8 cellular contexts compared by ENCODE assay signal in the genomic region with DNA sequence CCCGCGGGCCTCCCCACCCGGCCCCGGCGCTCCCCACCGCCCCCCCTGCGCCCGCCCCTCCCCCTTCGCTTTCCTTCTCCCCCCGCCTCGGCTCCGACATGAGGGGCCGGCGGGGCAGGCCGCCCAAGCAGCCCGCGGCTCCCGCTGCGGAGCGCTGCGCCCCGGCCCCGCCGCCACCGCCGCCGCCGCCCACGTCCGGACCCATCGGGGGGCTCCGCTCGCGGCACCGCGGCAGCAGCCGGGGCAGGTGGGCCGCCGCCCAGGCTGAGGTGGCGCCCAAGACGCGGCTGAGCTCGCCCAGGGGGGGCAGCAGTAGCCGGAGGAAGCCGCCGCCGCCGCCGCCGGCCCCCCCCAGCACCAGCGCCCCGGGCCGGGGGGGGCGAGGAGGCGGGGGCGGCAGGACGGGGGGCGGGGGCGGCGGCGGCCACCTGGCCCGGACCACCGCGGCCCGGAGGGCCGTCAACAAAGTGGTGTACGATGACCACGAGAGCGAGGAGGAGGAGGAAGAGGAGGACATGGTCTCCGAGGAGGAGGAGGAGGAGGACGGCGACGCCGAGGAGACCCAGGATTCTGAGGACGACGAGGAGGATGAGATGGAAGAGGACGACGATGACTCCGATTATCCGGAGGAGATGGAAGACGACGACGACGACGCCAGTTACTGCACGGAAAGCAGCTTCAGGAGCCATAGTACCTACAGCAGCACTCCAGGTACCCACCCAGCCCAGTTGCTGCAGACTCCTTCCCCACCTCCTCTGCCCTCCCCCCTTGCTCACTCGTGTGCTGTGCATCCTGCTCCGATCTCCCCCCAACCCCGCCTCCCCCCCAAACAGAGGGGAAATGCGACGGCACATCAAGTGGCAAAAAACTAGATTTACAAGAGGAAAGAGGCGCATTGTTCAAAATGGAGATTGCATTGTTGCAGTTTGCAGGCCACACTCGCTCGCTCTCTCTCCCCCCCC. TPM values are rescaled to one million over a fixed set of nuclear protein-coding genes. Genes with fewer than 3 reads are reported as not detected.
A peak's percentile ranks its signal among the peaks of the same experiment; 100 is the strongest.
DNase-seq lines count a peak whose midpoint lies in the region; ATAC-seq, FAIRE-seq and TF ChIP-seq lines count a peak whose summit lies in the region.
"Not testable (repeated sequence)": the region's sequence is repeated elsewhere in the genome, so short reads cannot be mapped to it uniquely, and the experiment has no call there.

No MANE protein-coding gene starts in this region.

- not testable (repeated sequence) for H3K27me3 Mint-ChIP-seq in type B pancreatic cell

- H3K27ac ChIP-seq in VCaP (peak overlapping the region; percentile 91), GM12878 (ENCODE audit: control insufficient read depth, insufficient read depth) (peak overlapping the region; percentile 83), hepatocyte (peak overlapping the region; percentile 94), psoas muscle (peak overlapping the region; percentile 90)

- peak overlapping the region; percentile 60; the same call in 1 of the 2 replicates for H3K4me2 ChIP-seq in GM12878 (ENCODE audit: control insufficient read depth, insufficient read depth)
- peak overlapping the region; percentile 79 for H3K4me2 ChIP-seq in hepatocyte

- POLR2A ChIA-PET in GM12878 (lab: Charles Lee) = interaction anchor here (0.7 to 4.1 kb wide), 3 partner anchors 12 to 110 kb away, joined by 4 to 29 read pairs (median 7); no protein-coding TSS in a partner anchor

- peak overlapping the region; percentile 51 for H2AFZ ChIP-seq in GM12878 (ENCODE audit: control insufficient read depth, low read depth, low read length)
- H2AFZ ChIP-seq in hepatocyte = peak overlapping the region; percentile 71

- H3K36me3 ChIP-seq in GM12878 (ENCODE audit: control insufficient read depth in 2 of 2, insufficient read depth in 2 of 2, low read length in 1 of 2); hepatocyte (replicated peaks; ENCODE audit: insufficient read depth, low read depth); psoas muscle (ENCODE audit: insufficient read depth in 1 of 2, low read depth in 1 of 2): not testable (repeated sequence)

- SMC1A ChIA-PET in GM12878 (lab: Charles Lee; ENCODE audit: uncharacterized antibody, unreplicated experiment) = interaction anchor here (4.8 to 6.5 kb wide), 2 partner anchors 13 to 25 kb away, joined by 63 to 64 read pairs; no protein-coding TSS in a partner anchor

- TF ChIP-seq EP300 in GM12878 (IDR thresholded peaks at IDR 0.05; ENCODE audit: borderline replicate concordance in 1 of 2, control insufficient read depth in 1 of 2, low read depth in 2 of 2, low read length in 2 of 2) = not testable (repeated sequence)

- peaks cover 22% of the 10 kb centered on the region for H3K4me1 Mint-ChIP-seq in type B pancreatic cell (ENCODE audit: unreplicated experiment)

- in situ Hi-C loops in GM12878 (cut with MboI) = not testable (repeated sequence)

- H3K27ac Mint-ChIP-seq in type B pancreatic cell = peak overlapping the region; percentile 96

- intact Hi-C loops in GM12878 (cut with micrococcal nuclease; ENCODE audit: unreplicated experiment) (loop anchor here (1.0 to 5.0 kb wide), 2 partner anchors 26 to 109 kb away; a partner anchor contains a TSS), psoas muscle (cut with DNase I) (loop anchor here (2.0 to 10.0 kb wide), 3 partner anchors 107 to 461 kb away; a partner anchor contains a TSS)

- peak; percentile 53 for DNase-seq in NCI-H146 (lab: John Stamatoyannopoulos, UW)
- peak; percentile 38 for DNase-seq in GM12878 (ENCODE audit: low read depth, low spot score)
- peak; percentile 52 for DNase-seq in hepatocyte (ENCODE audit: low spot score)
- DNase-seq in psoas muscle = peak; percentile 56 to 69
- DNase-seq in type B pancreatic cell (ENCODE audit: extremely low spot score, unreplicated experiment) = peak; percentile 73

- peak overlapping the region; percentile 99 for H3K4me3 Mint-ChIP-seq in type B pancreatic cell

- TF ChIP-seq CTCF in VCaP (conservative IDR thresholded peaks at IDR 0.05); GM12878 (IDR thresholded peaks at IDR 0.05 in 2 of 3, conservative IDR thresholded peaks at IDR 0.05 in 1 of 3; ENCODE audit: control insufficient read depth in 2 of 3, extremely low read depth in 1 of 3, insufficient read depth in 1 of 3, low read depth in 3 of 3, low read length in 3 of 3); hepatocyte (IDR thresholded peaks at IDR 0.05; ENCODE audit: poor library complexity); psoas muscle (IDR thresholded peaks at IDR 0.05); type B pancreatic cell (conservative IDR thresholded peaks at IDR 0.05): not testable (repeated sequence)

- TF ChIP-seq POLR2A in GM12878 (IDR thresholded peaks at IDR 0.05; ENCODE audit: low read depth, low read length) = peak; percentile 50

- H3K9me3 ChIP-seq in GM12878 (replicated peaks; ENCODE audit: control insufficient read depth, insufficient read depth, low read length); hepatocyte (ENCODE audit: low read depth); psoas muscle: not testable (repeated sequence)

- H3K79me2 ChIP-seq in GM12878 (ENCODE audit: control insufficient read depth, insufficient read depth, low read length) = peaks cover 48% of the 10 kb centered on the region
- H3K79me2 ChIP-seq in hepatocyte = peaks cover 51% of the 10 kb centered on the region

- not testable (repeated sequence) for H3K27me3 ChIP-seq in GM12878 (replicated peaks in 1 of 2; ENCODE audit: control insufficient read depth in 2 of 2, insufficient read depth in 2 of 2, low read length in 1 of 2); hepatocyte; psoas muscle (ENCODE audit: insufficient read depth in 3 of 3, low read length in 2 of 3)

- ATAC-seq in GM18498 (IDR thresholded peaks at IDR 0.05; ENCODE audit: unreplicated experiment) (peak; percentile 58), HG02840 (IDR thresholded peaks at IDR 0.05; ENCODE audit: low FRiP score, unreplicated experiment) (peak; percentile 27), GM12878 (peak; percentile 14), psoas muscle (peak; percentile 46 to 53 (median 48))

- H3K9ac ChIP-seq in GM12878 (ENCODE audit: control insufficient read depth, insufficient read depth, low read length) = peak overlapping the region; percentile 74

- 2% methylated on average over 27 of the region's 94 CpGs for WGBS in GM12878 (ENCODE audit: insufficient coverage, insufficient replicate concordance, low lambda C conversion rate, missing lambda C conversion rate)
- WGBS in hepatocyte (ENCODE audit: low lambda C conversion rate, missing lambda C conversion rate) = 3% methylated on average over 7 of the region's 94 CpGs
- 1% methylated on average over 28 to 92 of the region's 94 CpGs for WGBS in psoas muscle, 3 donors

- not testable (repeated sequence) for H3K9me3 Mint-ChIP-seq in type B pancreatic cell

- not testable (repeated sequence) for H3K36me3 Mint-ChIP-seq in type B pancreatic cell

- not testable (repeated sequence) for H4K20me1 ChIP-seq in GM12878 (ENCODE audit: control insufficient read depth, insufficient read depth)
- H4K20me1 ChIP-seq in hepatocyte (ENCODE audit: insufficient read depth, poor library complexity, severe bottlenecking) = peaks cover 43% of the 10 kb centered on the region

- H3K9me2 ChIP-seq in hepatocyte (replicated peaks; ENCODE audit: insufficient read depth) = not testable (repeated sequence)

- RAD21 ChIA-PET in GM12878 (lab: Charles Lee; ENCODE audit: unreplicated experiment) = interaction anchor here (3.3 to 4.0 kb wide), 3 partner anchors 12 to 26 kb away, joined by 29 to 67 read pairs (median 34); no protein-coding TSS in a partner anchor

- CTCF ChIA-PET in GM12878 (lab: Yijun Ruan, JAX) = interaction anchor here (1.1 to 11.1 kb wide), 4 partner anchors 12 to 133 kb away, joined by 3 to 133 read pairs (median 24); no protein-coding TSS in a partner anchor

- peak overlapping the region; percentile 84 for H3K4me3 ChIP-seq in GM12878
- peak overlapping the region; percentile 74 for H3K4me3 ChIP-seq in hepatocyte
- peak overlapping the region; percentile 69 for H3K4me3 ChIP-seq in psoas muscle

- H3K4me1 ChIP-seq in GM12878 (ENCODE audit: control insufficient read depth, insufficient read depth, low read length) = peaks cover 26% of the 10 kb centered on the region
- peaks cover 29% of the 10 kb centered on the region for H3K4me1 ChIP-seq in hepatocyte (ENCODE audit: insufficient read depth)
- peaks cover 44% of the 10 kb centered on the region for H3K4me1 ChIP-seq in psoas muscle

- not testable (repeated sequence) for FAIRE-seq in GM12878 (lab: Jason Lieb, UNC)

- not testable (repeated sequence) for BruUV-seq in GM12878 (replicated peaks; lab: Mats Ljungman, UMichigan)

- TF ChIP-seq RAD21 in GM12878 (IDR thresholded peaks at IDR 0.05; ENCODE audit: insufficient read depth, low read depth, low read length) = not testable (repeated sequence)

TF ChIP-seq in GM12878, 131 proteins besides CTCF, POLR2A, EP300 and RAD21 (continues in another document):
- TF ChIP-seq NBN (IDR thresholded peaks at IDR 0.05) (peak; percentile 49; the same call in 1 of the 2 replicates), NFXL1 (IDR thresholded peaks at IDR 0.05; ENCODE audit: borderline replicate concordance) (peak; percentile 90), HDGF (IDR thresholded peaks at IDR 0.05) (peak; percentile 79)

RNA-seq across cellular contexts. Expression of a gene that starts 0.6 kb away (rescaled TPM):
- total RNA-seq in GM12878 (2013; cell fraction: nucleolus; rRNA removed) = 404 and 430 TPM in 2 replicates
- total RNA-seq in GM12878 (2014; rRNA removed) = 47.9 and 49.9 TPM in 2 replicates
- total RNA-seq in GM12878 (2014; rRNA removed; fragmentation: Illumina TruSeq; extraction: Trizol) = 62.3 and 67.1 TPM in 2 replicates
- total RNA-seq in GM12878 (2021) = 69.1 and 75.6 TPM in 2 replicates
- polyA plus RNA-seq in GM12878 (2011; ENCODE audit: low read depth) = 31.5 TPM
- polyA plus RNA-seq in GM12878 (2011; rRNA removed) = 63.2 and 78.3 TPM in 2 replicates
- 45.7 and 47.4 TPM in 2 replicates for polyA plus RNA-seq in GM12878 (2011; cell fraction: cytosol; rRNA removed)
- polyA plus RNA-seq in GM12878 (2011; cell fraction: nucleus; rRNA removed) = 74.9 and 87.1 TPM in 2 replicates
- polyA plus RNA-seq in GM12878 (2012) = 44.1 and 50.9 TPM in 2 replicates
- polyA plus RNA-seq in GM12878 (2014; fragmentation: Illumina TruSeq; extraction: Trizol) = 72.6 and 74.0 TPM in 2 replicates
- 10 to 100 TPM; 32.9 to 39.7 TPM for polyA plus RNA-seq in GM12878 (2014; fragmentation: Nextera tagmentation; extraction: Ambion mirVana)
- 38.2 and 43.5 TPM in 2 replicates for polyA plus RNA-seq in GM12878 (2014; rRNA removed)
- polyA plus RNA-seq in GM12878 (2016; fragmentation: Nextera tagmentation; extraction: Ambion mirVana) = 10 to 100 TPM; 19.4 to 22.9 TPM
- 130 and 227 TPM in 2 replicates for polyA minus RNA-seq in GM12878 (2011; rRNA and poly(A)+ RNA removed)
- 43.3 and 51.4 TPM in 2 replicates for polyA minus RNA-seq in GM12878 (2011; cell fraction: cytosol; rRNA and poly(A)+ RNA removed)
- 52.3 and 86.8 TPM in 2 replicates for polyA minus RNA-seq in GM12878 (2011; cell fraction: nucleus; rRNA and poly(A)+ RNA removed)
- 46.3 and 51.9 TPM in 2 replicates for total RNA-seq in hepatocyte
- polyA plus RNA-seq in hepatocyte = 38.1 and 48.9 TPM in 2 replicates
- 10 to 100 TPM; 48.0 to 60.9 (median 55.0) TPM for total RNA-seq in psoas muscle
- polyA plus RNA-seq in psoas muscle = 10 to 100 TPM in 2 of 3 donors, 1 to 10 TPM in 1; 10.0 to 24.6 (median 11.7) TPM
- 116 and 135 TPM in 2 replicates for total RNA-seq in type B pancreatic cell (ENCODE audit: low replicate concordance)

Comparison
In these comparisons a context has a peak if more than half of its experiments do, and no peak if none do; other contexts are left out.
1. Peak in every context shown above with its lines: DNase-seq, ATAC-seq, H3K4me3 ChIP-seq and H3K27ac ChIP-seq.